ENCODE assay signal across 8 cellular contexts in genomic region chr19:57814505-57815246, GRCh38. TPM values are rescaled to one million over a fixed set of nuclear protein-coding genes. Genes with fewer than 3 reads are reported as not detected.
A peak's percentile ranks its signal among the peaks of the same experiment; 100 is the strongest.
DNase-seq lines count a peak whose midpoint lies in the region; TF ChIP-seq lines count a peak whose summit lies in the region.

TSS of gene ZNF552 (minus strand) at chr19:57814913. CDS start at chr19:57814743, 170 bp downstream.

- H3K4me3 Mint-ChIP-seq in HFFc6 = peak within 1 kb of the TSS; percentile 97

- in situ Hi-C loops in transverse colon (cut with MboI; ENCODE audit: low pct_ligation_motif_present in 1 of 4, low pct_unique_long_range_greater_than_20kb in 1 of 4, low sequenced_read_pairs in 3 of 4) = no loop called here

- WGBS in transverse colon (ENCODE audit: low coverage in 1 of 2), 2 donors = 1% methylated on average over 42 of the region's 50 CpGs; no CpG with 5 or more reads in 1 of the 2 donors

- H2AFZ ChIP-seq in SU-DHL-6 (ENCODE audit: low read depth, low read length, severe bottlenecking) (peak within 1 kb of the TSS; percentile 76), parathyroid adenoma (peak within 1 kb of the TSS; percentile 87)

- peak within 1 kb of the TSS; percentile 84 for H3K4me3 ChIP-seq in SU-DHL-6 (ENCODE audit: insufficient read depth, low read length, poor library complexity, severe bottlenecking)
- peak within 1 kb of the TSS; percentile 73 for H3K4me3 ChIP-seq in cardiac muscle cell
- peak within 1 kb of the TSS; percentile 94 for H3K4me3 ChIP-seq in parathyroid adenoma (ENCODE audit: low read depth, low read length)
- peak within 1 kb of the TSS; percentile 53 to 72 (median 70) for H3K4me3 ChIP-seq in transverse colon

- peak; percentile 65 for DNase-seq in GM04503 (ENCODE audit: low read depth)
- DNase-seq in HFFc6 = peak; percentile 86
- peak; percentile 95 for DNase-seq in NCI-H1105 (lab: John Stamatoyannopoulos, UW)
- peak; percentile 39 for DNase-seq in activated naive CD8-positive, alpha-beta T cell treated with anti-CD3 and anti-CD28 coated beads, Interleukin-2, amount 50 U/mL, for 16 hours (ENCODE audit: low read depth, low spot score)
- peak; percentile 93 to 96 for DNase-seq in cardiac muscle cell (ENCODE audit: low read depth in 1 of 2, low spot score in 1 of 2)
- DNase-seq in transverse colon = peak; percentile 90

- H3K27ac ChIP-seq in SU-DHL-6 (ENCODE audit: low read depth, low read length) = 0 out of 2 replicates have a peak within 1 kb of the TSS, but pooled peaks have one; percentile 1
- H3K27ac ChIP-seq in cardiac muscle cell = peak within 1 kb of the TSS; percentile 87
- peak within 1 kb of the TSS; percentile 78 for H3K27ac ChIP-seq in parathyroid adenoma
- peak within 1 kb of the TSS; percentile 83 to 88 (median 86) for H3K27ac ChIP-seq in transverse colon

- no peaks in the 10 kb centered on the region for H4K20me1 ChIP-seq in SU-DHL-6 (ENCODE audit: low read depth, low read length)

- peak within 1 kb of the TSS; percentile 95 for H3K4me2 ChIP-seq in SU-DHL-6 (ENCODE audit: low read depth, low read length, poor library complexity, severe bottlenecking)
- H3K4me2 ChIP-seq in parathyroid adenoma (ENCODE audit: low read length) = peak within 1 kb of the TSS; percentile 92

- 0 out of 2 replicates have a peak, but pooled peaks cover 4% of the 10 kb centered on the region for H3F3A ChIP-seq in SU-DHL-6 (ENCODE audit: insufficient read depth)

- peak; percentile 92 for TF ChIP-seq POLR2A in transverse colon (IDR thresholded peaks at IDR 0.05)

- H3K79me2 ChIP-seq in SU-DHL-6 (ENCODE audit: insufficient read depth, low read length) (peaks cover 33% of the 10 kb centered on the region), parathyroid adenoma (peaks cover 16% of the 10 kb centered on the region)

- H3K36me3 ChIP-seq in SU-DHL-6 (ENCODE audit: low read length) (no peaks in the 10 kb centered on the region), cardiac muscle cell (peaks cover 3% of the 10 kb centered on the region), parathyroid adenoma (ENCODE audit: control insufficient read depth, insufficient read depth, low read length) (no peaks in the 10 kb centered on the region), transverse colon (peaks cover 0 to 9% (median 2%) of the 10 kb centered on the region in 4 donors)

- TF ChIP-seq CTCF in HFFc6 (IDR thresholded peaks at IDR 0.05) (0 out of 2 replicates have a peak, but pooled peaks have one; percentile 12), SU-DHL-6 (IDR thresholded peaks at IDR 0.05; ENCODE audit: insufficient read depth, low read length, poor library complexity, severe bottlenecking) (no peak), cardiac muscle cell (IDR thresholded peaks at IDR 0.05; ENCODE audit: low read depth, low read length) (no peak), parathyroid adenoma (IDR thresholded peaks at IDR 0.05) (no peak), transverse colon (IDR thresholded peaks at IDR 0.05) (peak in 1 of 5 experiments; percentile 12)

- H3K27me3 ChIP-seq in SU-DHL-6 (ENCODE audit: low read length) (no peaks in the 10 kb centered on the region), cardiac muscle cell (no peaks in the 10 kb centered on the region), parathyroid adenoma (ENCODE audit: control insufficient read depth, insufficient read depth, low read length) (no peaks in the 10 kb centered on the region), transverse colon (no peaks in the 10 kb centered on the region)

- intact Hi-C loops in transverse colon (cut with DNase I; ENCODE audit: low total_unique reads) = no loop called here

- peak within 1 kb of the TSS; percentile 82 for H3K27ac Mint-ChIP-seq in HFFc6

- H3K9me3 ChIP-seq in SU-DHL-6 (ENCODE audit: insufficient read depth, low read length) = no peaks in the 10 kb centered on the region
- H3K9me3 ChIP-seq in cardiac muscle cell (ENCODE audit: low read depth) = no peaks in the 10 kb centered on the region
- no peaks in the 10 kb centered on the region for H3K9me3 ChIP-seq in parathyroid adenoma (ENCODE audit: control insufficient read depth, low read length)
- H3K9me3 ChIP-seq in transverse colon = no peaks in the 10 kb centered on the region

- H3K4me1 ChIP-seq in cardiac muscle cell (ENCODE audit: low read depth) = peaks cover 9% of the 10 kb centered on the region
- peaks cover 13% of the 10 kb centered on the region for H3K4me1 ChIP-seq in parathyroid adenoma
- peaks cover 4 to 43% (median 28%) of the 10 kb centered on the region in 4 donors for H3K4me1 ChIP-seq in transverse colon

- no peak for TF ChIP-seq EP300 in transverse colon (IDR thresholded peaks at IDR 0.05; ENCODE audit: low read depth)

- H3K36me3 Mint-ChIP-seq in HFFc6 (ENCODE audit: low read depth) = peaks cover 14% of the 10 kb centered on the region

- no peaks in the 10 kb centered on the region for H3K9me3 Mint-ChIP-seq in HFFc6

- H3K27me3 Mint-ChIP-seq in HFFc6 (ENCODE audit: insufficient read depth) = peaks cover 4% of the 10 kb centered on the region; the same call in 1 of the 2 replicates

- H3K9me2 ChIP-seq in SU-DHL-6 (replicated peaks; ENCODE audit: insufficient read depth, low read length) = no peaks in the 10 kb centered on the region

- peaks cover 28% of the 10 kb centered on the region for H3K4me1 Mint-ChIP-seq in HFFc6 (ENCODE audit: low read depth)

- H3K9ac ChIP-seq in SU-DHL-6 (ENCODE audit: low read length) = peak within 1 kb of the TSS; percentile 92
- peak within 1 kb of the TSS; percentile 1 for H3K9ac ChIP-seq in parathyroid adenoma

RNA-seq across cellular contexts. Expression of gene ZNF552, which starts in this region (rescaled TPM):
- 1 to 10 TPM; 2.7 to 3.8 (median 3.0) TPM for total RNA-seq in HFFc6 (2021; fragmentation: NEBNext Ultra II Directional; extraction: Animal tissue kit (Norgen Biotek cat#: 25700))
- total RNA-seq in cardiac muscle cell (3.8 and 6.6 TPM in 2 replicates), transverse colon (100 to 1,000 TPM in 1 of 4 donors, 10 to 100 TPM in 3; 41.2 to 145 (median 68.8) TPM)
- polyA plus RNA-seq in cardiac muscle cell = 10.5 and 13.4 TPM in 2 replicates

Comparison
In these comparisons a context has a peak if more than half of its experiments do, and no peak if none do; other contexts are left out.
1. Peak in every context shown above with its lines: DNase-seq, H3K4me3 ChIP-seq and H3K27ac ChIP-seq.
2. DNase-seq: peak in every context shown above with its lines; median percentile 95 in NCI-H1105; 94 in cardiac muscle cell; 90 in transverse colon; 86 in HFFc6; 65 in GM04503; 39 in activated naive CD8-positive, alpha-beta T cell treated with anti-CD3 and anti-CD28 coated beads, Interleukin-2, amount 50 U/mL, for 16 hours.
3. H3K27ac ChIP-seq: peak in every context shown above with its lines; median percentile 87 in cardiac muscle cell; 86 in transverse colon; 78 in parathyroid adenoma; 1 in SU-DHL-6.